Comparison of ENCODE assay signal across 2 cellular contexts in the genomic region with DNA sequence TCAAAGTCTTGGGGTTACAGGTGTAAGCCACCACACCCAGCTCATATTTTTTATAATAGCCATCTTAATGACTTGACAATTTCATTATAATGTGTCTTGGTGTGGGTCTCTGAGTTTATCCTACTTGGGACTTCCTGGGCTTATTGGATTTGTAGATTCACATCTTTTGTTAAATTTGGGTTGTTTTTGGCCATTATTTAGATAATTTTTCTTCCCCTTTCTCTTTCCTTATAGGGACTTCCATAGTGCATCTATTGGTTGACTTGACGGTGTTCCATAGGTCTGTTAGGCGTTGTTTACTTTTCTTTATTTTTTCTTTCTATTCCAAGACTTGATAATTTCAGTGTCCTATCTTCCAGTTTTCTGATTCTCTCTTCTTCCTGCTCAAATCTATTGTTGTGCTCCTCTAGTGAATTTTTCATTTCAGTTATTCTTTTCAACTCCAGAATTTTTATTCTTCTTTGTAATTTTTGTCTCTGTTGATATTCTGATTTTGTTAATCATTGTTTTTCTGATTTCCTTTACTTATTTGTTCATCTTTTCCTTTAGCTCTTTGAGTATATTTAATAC.
A peak's percentile ranks its signal among the peaks of the same experiment; 100 is the strongest.
TF ChIP-seq lines count a peak whose summit lies in the region.

No MANE protein-coding gene starts in this region.

TF ChIP-seq in HCT116, 20 proteins besides CTCF, POLR2A, EP300 and RAD21:
- TF ChIP-seq TCF7L2 (IDR thresholded peaks at IDR 0.05; ENCODE audit: borderline replicate concordance, extremely low read depth, insufficient read depth, insufficient read length) (no peak), CBX3 (IDR thresholded peaks at IDR 0.05; ENCODE audit: low read depth) (peak; percentile 77), YY1 (IDR thresholded peaks at IDR 0.05; ENCODE audit: extremely low read depth, insufficient replicate concordance, low read depth, low read length) (no peak), EGR1 (IDR thresholded peaks at IDR 0.05; ENCODE audit: low read depth) (no peak)

TF ChIP-seq in K562, 482 proteins besides CTCF, POLR2A, EP300 and RAD21 (continues in another document):
- TF ChIP-seq DIDO1 (tag; IDR thresholded peaks at IDR 0.05; ENCODE audit: low read depth) = no peak
- peak; percentile 29; the same call in 1 of the 2 replicates for TF ChIP-seq HDAC2 (IDR thresholded peaks at IDR 0.05)
- TF ChIP-seq, protein P1, sequence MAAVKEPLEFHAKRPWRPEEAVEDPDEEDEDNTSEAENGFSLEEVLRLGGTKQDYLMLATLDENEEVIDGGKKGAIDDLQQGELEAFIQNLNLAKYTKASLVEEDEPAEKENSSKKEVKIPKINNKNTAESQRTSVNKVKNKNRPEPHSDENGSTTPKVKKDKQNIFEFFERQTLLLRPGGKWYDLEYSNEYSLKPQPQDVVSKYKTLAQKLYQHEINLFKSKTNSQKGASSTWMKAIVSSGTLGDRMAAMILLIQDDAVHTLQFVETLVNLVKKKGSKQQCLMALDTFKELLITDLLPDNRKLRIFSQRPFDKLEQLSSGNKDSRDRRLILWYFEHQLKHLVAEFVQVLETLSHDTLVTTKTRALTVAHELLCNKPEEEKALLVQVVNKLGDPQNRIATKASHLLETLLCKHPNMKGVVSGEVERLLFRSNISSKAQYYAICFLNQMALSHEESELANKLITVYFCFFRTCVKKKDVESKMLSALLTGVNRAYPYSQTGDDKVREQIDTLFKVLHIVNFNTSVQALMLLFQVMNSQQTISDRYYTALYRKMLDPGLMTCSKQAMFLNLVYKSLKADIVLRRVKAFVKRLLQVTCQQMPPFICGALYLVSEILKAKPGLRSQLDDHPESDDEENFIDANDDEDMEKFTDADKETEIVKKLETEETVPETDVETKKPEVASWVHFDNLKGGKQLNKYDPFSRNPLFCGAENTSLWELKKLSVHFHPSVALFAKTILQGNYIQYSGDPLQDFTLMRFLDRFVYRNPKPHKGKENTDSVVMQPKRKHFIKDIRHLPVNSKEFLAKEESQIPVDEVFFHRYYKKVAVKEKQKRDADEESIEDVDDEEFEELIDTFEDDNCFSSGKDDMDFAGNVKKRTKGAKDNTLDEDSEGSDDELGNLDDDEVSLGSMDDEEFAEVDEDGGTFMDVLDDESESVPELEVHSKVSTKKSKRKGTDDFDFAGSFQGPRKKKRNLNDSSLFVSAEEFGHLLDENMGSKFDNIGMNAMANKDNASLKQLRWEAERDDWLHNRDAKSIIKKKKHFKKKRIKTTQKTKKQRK (IDR thresholded peaks at IDR 0.05; ENCODE audit: borderline replicate concordance, low read depth, low read length) = no peak
- TF ChIP-seq KDM1A (IDR thresholded peaks at IDR 0.05) = peak; percentile 26 to 33; a peak in 2 of 4 replicates
- TF ChIP-seq, protein P2, sequence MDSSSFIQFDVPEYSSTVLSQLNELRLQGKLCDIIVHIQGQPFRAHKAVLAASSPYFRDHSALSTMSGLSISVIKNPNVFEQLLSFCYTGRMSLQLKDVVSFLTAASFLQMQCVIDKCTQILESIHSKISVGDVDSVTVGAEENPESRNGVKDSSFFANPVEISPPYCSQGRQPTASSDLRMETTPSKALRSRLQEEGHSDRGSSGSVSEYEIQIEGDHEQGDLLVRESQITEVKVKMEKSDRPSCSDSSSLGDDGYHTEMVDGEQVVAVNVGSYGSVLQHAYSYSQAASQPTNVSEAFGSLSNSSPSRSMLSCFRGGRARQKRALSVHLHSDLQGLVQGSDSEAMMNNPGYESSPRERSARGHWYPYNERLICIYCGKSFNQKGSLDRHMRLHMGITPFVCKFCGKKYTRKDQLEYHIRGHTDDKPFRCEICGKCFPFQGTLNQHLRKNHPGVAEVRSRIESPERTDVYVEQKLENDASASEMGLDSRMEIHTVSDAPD (CRISPR knock-in tag; IDR thresholded peaks at IDR 0.05) = no peak
- TF ChIP-seq TCFL5 (CRISPR knock-in tag; conservative IDR thresholded peaks at IDR 0.05) = no peak
- no peak for TF ChIP-seq ZNF3 (CRISPR knock-in tag; IDR thresholded peaks at IDR 0.05)
- TF ChIP-seq BMI1 (IDR thresholded peaks at IDR 0.05; ENCODE audit: low read length) = no peak
- TF ChIP-seq, protein P3, sequence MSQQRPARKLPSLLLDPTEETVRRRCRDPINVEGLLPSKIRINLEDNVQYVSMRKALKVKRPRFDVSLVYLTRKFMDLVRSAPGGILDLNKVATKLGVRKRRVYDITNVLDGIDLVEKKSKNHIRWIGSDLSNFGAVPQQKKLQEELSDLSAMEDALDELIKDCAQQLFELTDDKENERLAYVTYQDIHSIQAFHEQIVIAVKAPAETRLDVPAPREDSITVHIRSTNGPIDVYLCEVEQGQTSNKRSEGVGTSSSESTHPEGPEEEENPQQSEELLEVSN (IDR thresholded peaks at IDR 0.05; ENCODE audit: borderline replicate concordance in 1 of 2, extremely low read depth in 1 of 2, insufficient read depth in 1 of 2, insufficient read length in 1 of 2, low read depth in 1 of 2, low read length in 1 of 2, poor library complexity in 1 of 2, severe bottlenecking in 1 of 2) = no peak
- no peak for TF ChIP-seq FIP1L1 (IDR thresholded peaks at IDR 0.05; ENCODE audit: low read depth, low read length, poor library complexity, severe bottlenecking)
- TF ChIP-seq ZZZ3 (IDR thresholded peaks at IDR 0.05) = 0 out of 2 replicates have a peak, but pooled peaks have one; percentile 49
- 0 out of 2 replicates have a peak, but pooled peaks have one; percentile 22 for TF ChIP-seq DPF2 (IDR thresholded peaks at IDR 0.05)
- TF ChIP-seq ZEB2 (IDR thresholded peaks at IDR 0.05) = peak; percentile 89
- no peak for TF ChIP-seq MTA2 (IDR thresholded peaks at IDR 0.05; ENCODE audit: low read depth)
- TF ChIP-seq, protein P4, sequence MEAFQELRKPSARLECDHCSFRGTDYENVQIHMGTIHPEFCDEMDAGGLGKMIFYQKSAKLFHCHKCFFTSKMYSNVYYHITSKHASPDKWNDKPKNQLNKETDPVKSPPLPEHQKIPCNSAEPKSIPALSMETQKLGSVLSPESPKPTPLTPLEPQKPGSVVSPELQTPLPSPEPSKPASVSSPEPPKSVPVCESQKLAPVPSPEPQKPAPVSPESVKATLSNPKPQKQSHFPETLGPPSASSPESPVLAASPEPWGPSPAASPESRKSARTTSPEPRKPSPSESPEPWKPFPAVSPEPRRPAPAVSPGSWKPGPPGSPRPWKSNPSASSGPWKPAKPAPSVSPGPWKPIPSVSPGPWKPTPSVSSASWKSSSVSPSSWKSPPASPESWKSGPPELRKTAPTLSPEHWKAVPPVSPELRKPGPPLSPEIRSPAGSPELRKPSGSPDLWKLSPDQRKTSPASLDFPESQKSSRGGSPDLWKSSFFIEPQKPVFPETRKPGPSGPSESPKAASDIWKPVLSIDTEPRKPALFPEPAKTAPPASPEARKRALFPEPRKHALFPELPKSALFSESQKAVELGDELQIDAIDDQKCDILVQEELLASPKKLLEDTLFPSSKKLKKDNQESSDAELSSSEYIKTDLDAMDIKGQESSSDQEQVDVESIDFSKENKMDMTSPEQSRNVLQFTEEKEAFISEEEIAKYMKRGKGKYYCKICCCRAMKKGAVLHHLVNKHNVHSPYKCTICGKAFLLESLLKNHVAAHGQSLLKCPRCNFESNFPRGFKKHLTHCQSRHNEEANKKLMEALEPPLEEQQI (IDR thresholded peaks at IDR 0.05) = peak; percentile 81; the same call in 1 of the 2 replicates
- TF ChIP-seq, protein P5, sequence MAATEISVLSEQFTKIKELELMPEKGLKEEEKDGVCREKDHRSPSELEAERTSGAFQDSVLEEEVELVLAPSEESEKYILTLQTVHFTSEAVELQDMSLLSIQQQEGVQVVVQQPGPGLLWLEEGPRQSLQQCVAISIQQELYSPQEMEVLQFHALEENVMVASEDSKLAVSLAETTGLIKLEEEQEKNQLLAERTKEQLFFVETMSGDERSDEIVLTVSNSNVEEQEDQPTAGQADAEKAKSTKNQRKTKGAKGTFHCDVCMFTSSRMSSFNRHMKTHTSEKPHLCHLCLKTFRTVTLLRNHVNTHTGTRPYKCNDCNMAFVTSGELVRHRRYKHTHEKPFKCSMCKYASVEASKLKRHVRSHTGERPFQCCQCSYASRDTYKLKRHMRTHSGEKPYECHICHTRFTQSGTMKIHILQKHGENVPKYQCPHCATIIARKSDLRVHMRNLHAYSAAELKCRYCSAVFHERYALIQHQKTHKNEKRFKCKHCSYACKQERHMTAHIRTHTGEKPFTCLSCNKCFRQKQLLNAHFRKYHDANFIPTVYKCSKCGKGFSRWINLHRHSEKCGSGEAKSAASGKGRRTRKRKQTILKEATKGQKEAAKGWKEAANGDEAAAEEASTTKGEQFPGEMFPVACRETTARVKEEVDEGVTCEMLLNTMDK (IDR thresholded peaks at IDR 0.05; ENCODE audit: borderline replicate concordance, insufficient read depth, low read depth, low read length, poor library complexity, severe bottlenecking) = no peak
- no peak for TF ChIP-seq FUS (optimal IDR thresholded peaks at IDR 0.05; ENCODE audit: low read depth, low read length)
- no peak for TF ChIP-seq RB1 (IDR thresholded peaks at IDR 0.05; ENCODE audit: low read depth)
- TF ChIP-seq TEAD4 (IDR thresholded peaks at IDR 0.05; ENCODE audit: low read length) = peak; percentile 25; the same call in 1 of the 2 replicates
- TF ChIP-seq TEAD4 (CRISPR knock-in tag; IDR thresholded peaks at IDR 0.05; ENCODE audit: borderline replicate concordance) = no peak
- no peak; a peak in 1 of 4 replicates for TF ChIP-seq KDM4B (IDR thresholded peaks at IDR 0.05; ENCODE audit: borderline replicate concordance in 2 of 2, low read depth in 1 of 2)
- TF ChIP-seq PRPF4 (IDR thresholded peaks at IDR 0.05; ENCODE audit: insufficient read depth, low read depth, low read length, poor library complexity, severe bottlenecking) = no peak
- TF ChIP-seq SIRT6 (IDR thresholded peaks at IDR 0.05; ENCODE audit: low read depth, low read length) = no peak
- TF ChIP-seq ESRRA (IDR thresholded peaks at IDR 0.05; ENCODE audit: borderline replicate concordance, low read depth) = no peak
- TF ChIP-seq KHSRP (IDR thresholded peaks at IDR 0.05) = no peak
- no peak for TF ChIP-seq ZNF143 (CRISPR knock-in tag; IDR thresholded peaks at IDR 0.05)
- no peak for TF ChIP-seq SMAD2 (IDR thresholded peaks at IDR 0.05; ENCODE audit: low read depth, low read length)
- no peak for TF ChIP-seq GTF2E2 (tag; IDR thresholded peaks at IDR 0.05)
- TF ChIP-seq PTBP1 (IDR thresholded peaks at IDR 0.05; ENCODE audit: low read depth, low read length) = no peak
- TF ChIP-seq PHB2 (IDR thresholded peaks at IDR 0.05; ENCODE audit: low read depth) = no peak
- no peak for TF ChIP-seq SMARCE1 (IDR thresholded peaks at IDR 0.05)
- TF ChIP-seq, protein P6, sequence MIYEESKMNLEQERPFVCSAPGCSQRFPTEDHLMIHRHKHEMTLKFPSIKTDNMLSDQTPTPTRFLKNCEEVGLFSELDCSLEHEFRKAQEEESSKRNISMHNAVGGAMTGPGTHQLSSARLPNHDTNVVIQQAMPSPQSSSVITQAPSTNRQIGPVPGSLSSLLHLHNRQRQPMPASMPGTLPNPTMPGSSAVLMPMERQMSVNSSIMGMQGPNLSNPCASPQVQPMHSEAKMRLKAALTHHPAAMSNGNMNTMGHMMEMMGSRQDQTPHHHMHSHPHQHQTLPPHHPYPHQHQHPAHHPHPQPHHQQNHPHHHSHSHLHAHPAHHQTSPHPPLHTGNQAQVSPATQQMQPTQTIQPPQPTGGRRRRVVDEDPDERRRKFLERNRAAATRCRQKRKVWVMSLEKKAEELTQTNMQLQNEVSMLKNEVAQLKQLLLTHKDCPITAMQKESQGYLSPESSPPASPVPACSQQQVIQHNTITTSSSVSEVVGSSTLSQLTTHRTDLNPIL (CRISPR knock-in tag; IDR thresholded peaks at IDR 0.05) = no peak
- TF ChIP-seq MIER1 (IDR thresholded peaks at IDR 0.05; ENCODE audit: low read depth) = no peak
- TF ChIP-seq, protein P7, sequence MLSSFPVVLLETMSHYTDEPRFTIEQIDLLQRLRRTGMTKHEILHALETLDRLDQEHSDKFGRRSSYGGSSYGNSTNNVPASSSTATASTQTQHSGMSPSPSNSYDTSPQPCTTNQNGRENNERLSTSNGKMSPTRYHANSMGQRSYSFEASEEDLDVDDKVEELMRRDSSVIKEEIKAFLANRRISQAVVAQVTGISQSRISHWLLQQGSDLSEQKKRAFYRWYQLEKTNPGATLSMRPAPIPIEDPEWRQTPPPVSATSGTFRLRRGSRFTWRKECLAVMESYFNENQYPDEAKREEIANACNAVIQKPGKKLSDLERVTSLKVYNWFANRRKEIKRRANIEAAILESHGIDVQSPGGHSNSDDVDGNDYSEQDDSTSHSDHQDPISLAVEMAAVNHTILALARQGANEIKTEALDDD (IDR thresholded peaks at IDR 0.05) = no peak
- peak; percentile 38 for TF ChIP-seq NFIC (IDR thresholded peaks at IDR 0.05)
- TF ChIP-seq NELFE (IDR thresholded peaks at IDR 0.05; ENCODE audit: insufficient read depth, insufficient read length) = no peak
- TF ChIP-seq, protein P8, sequence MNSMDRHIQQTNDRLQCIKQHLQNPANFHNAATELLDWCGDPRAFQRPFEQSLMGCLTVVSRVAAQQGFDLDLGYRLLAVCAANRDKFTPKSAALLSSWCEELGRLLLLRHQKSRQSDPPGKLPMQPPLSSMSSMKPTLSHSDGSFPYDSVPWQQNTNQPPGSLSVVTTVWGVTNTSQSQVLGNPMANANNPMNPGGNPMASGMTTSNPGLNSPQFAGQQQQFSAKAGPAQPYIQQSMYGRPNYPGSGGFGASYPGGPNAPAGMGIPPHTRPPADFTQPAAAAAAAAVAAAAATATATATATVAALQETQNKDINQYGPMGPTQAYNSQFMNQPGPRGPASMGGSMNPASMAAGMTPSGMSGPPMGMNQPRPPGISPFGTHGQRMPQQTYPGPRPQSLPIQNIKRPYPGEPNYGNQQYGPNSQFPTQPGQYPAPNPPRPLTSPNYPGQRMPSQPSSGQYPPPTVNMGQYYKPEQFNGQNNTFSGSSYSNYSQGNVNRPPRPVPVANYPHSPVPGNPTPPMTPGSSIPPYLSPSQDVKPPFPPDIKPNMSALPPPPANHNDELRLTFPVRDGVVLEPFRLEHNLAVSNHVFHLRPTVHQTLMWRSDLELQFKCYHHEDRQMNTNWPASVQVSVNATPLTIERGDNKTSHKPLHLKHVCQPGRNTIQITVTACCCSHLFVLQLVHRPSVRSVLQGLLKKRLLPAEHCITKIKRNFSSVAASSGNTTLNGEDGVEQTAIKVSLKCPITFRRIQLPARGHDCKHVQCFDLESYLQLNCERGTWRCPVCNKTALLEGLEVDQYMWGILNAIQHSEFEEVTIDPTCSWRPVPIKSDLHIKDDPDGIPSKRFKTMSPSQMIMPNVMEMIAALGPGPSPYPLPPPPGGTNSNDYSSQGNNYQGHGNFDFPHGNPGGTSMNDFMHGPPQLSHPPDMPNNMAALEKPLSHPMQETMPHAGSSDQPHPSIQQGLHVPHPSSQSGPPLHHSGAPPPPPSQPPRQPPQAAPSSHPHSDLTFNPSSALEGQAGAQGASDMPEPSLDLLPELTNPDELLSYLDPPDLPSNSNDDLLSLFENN (IDR thresholded peaks at IDR 0.05; ENCODE audit: low read depth in 2 of 2, low read length in 2 of 2) = no peak
- TF ChIP-seq, protein P9, sequence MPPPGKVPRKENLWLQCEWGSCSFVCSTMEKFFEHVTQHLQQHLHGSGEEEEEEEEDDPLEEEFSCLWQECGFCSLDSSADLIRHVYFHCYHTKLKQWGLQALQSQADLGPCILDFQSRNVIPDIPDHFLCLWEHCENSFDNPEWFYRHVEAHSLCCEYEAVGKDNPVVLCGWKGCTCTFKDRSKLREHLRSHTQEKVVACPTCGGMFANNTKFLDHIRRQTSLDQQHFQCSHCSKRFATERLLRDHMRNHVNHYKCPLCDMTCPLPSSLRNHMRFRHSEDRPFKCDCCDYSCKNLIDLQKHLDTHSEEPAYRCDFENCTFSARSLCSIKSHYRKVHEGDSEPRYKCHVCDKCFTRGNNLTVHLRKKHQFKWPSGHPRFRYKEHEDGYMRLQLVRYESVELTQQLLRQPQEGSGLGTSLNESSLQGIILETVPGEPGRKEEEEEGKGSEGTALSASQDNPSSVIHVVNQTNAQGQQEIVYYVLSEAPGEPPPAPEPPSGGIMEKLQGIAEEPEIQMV (tag; conservative IDR thresholded peaks at IDR 0.05; ENCODE audit: low read depth) = no peak
- TF ChIP-seq ZFP36 (IDR thresholded peaks at IDR 0.05; ENCODE audit: low read depth, low read length, partially characterized antibody) = no peak
